In genomic region chr18:11393486-11393885, GRCh38 we compare ENCODE assay signal across 22 cellular contexts.
DNase-seq lines count a peak whose midpoint lies in the region; ATAC-seq, FAIRE-seq and TF ChIP-seq lines count a peak whose summit lies in the region.
"Had no signal": no experiment of that assay in that cellular context is flagged by ENCODE, and none has a peak within 500 bp of the region (broad histone marks: within the 10 kb centered on the region; RNA-seq: fewer than 3 reads in every experiment).

No MANE protein-coding gene starts in this region.

- H3K4me3 ChIP-seq in MG63 (no peak overlapping the region), mesendoderm (ENCODE audit: low read length) (no peak overlapping the region)
- H3K4me3 ChIP-seq: A549, adrenal gland, cardiac muscle cell, GM23248, sigmoid colon had no signal

- no peaks in the 10 kb centered on the region for H3K4me1 ChIP-seq in mesendoderm (ENCODE audit: control insufficient read depth, low read depth, low read length)
- H3K4me1 ChIP-seq: A549, adrenal gland, parathyroid adenoma, sigmoid colon had no signal

- H3K27ac ChIP-seq in mesendoderm (ENCODE audit: low read depth, low read length): peak overlapping the region; percentile 1
- H3K27ac ChIP-seq: A549, adrenal gland, cardiac muscle cell, GM23248, parathyroid adenoma, sigmoid colon had no signal

- no peak overlapping the region for H4K8ac ChIP-seq in mesendoderm (ENCODE audit: low read depth, low read length)

- peak overlapping the region; percentile 24 for H2BK120ac ChIP-seq in mesendoderm (ENCODE audit: low read depth, low read length)

- no peaks in the 10 kb centered on the region for H3K9me3 ChIP-seq in MG63
- H3K9me3 ChIP-seq: A549, adrenal gland, sigmoid colon had no signal

- H2AK5ac ChIP-seq in mesendoderm (ENCODE audit: low read length): no peak overlapping the region

- FAIRE-seq in D721Med (lab: Jason Lieb, UNC): no peak
- FAIRE-seq: A549, frontal cortex, HepG2, keratinocyte had no signal

- H3K27me3 ChIP-seq in MG63 (no peaks in the 10 kb centered on the region), mesendoderm (ENCODE audit: insufficient read depth, low read length, poor library complexity) (no peaks in the 10 kb centered on the region)
- H3K27me3 ChIP-seq: adrenal gland, cardiac muscle cell, sigmoid colon had no signal

- H3K18ac ChIP-seq in mesendoderm (ENCODE audit: low read length): peak overlapping the region; percentile 6

- no peaks in the 10 kb centered on the region for H3K79me1 ChIP-seq in mesendoderm (ENCODE audit: low read length)

- no peak overlapping the region for H3K4me2 ChIP-seq in mesendoderm (ENCODE audit: low read length)
- H3K4me2 ChIP-seq: A549 had no signal

- H3K79me2 ChIP-seq in mesendoderm (ENCODE audit: control insufficient read depth, insufficient read depth, low read length): no peaks in the 10 kb centered on the region
- H3K79me2 ChIP-seq: parathyroid adenoma had no signal

- H2BK15ac ChIP-seq in mesendoderm (replicated peaks; ENCODE audit: low read depth): no peak overlapping the region

- H3K4ac ChIP-seq in mesendoderm (ENCODE audit: low read depth, low read length): peak overlapping the region; percentile 2

- no peak overlapping the region for H2BK5ac ChIP-seq in mesendoderm (ENCODE audit: low read length)

- ATAC-seq in esophagus mucosa (peak; percentile 83), HG02623 (IDR thresholded peaks at IDR 0.05; ENCODE audit: unreplicated experiment) (no peak)
- ATAC-seq: A549, HepG2 had no signal

- H3K23ac ChIP-seq in mesendoderm (ENCODE audit: low read length): no peak overlapping the region

- WGBS in mesendoderm (ENCODE audit: extremely low coverage, insufficient coverage, low lambda C conversion rate): no CpG with 5 or more reads among the region's 4 CpGs

- DNase-seq in DMS 273 (lab: John Stamatoyannopoulos, UW; ENCODE audit: unreplicated experiment) (peak; percentile 65), MG63 (peak; percentile 13), mesendoderm (peak; percentile 72), SKM-1 (lab: John Stamatoyannopoulos, UW; ENCODE audit: unreplicated experiment) (no peak), D721Med (ENCODE audit: insufficient read length, low spot score) (no peak)
- DNase-seq in stimulated activated CD4-positive, alpha-beta T cell treated with anti-CD3 and anti-CD28 coated beads, Interleukin-1b, Interleukin-23, amount 100 ng/mL, for 48 hours: no peak
- DNase-seq: activated CD4-positive, alpha-beta memory T cell treated with anti-CD3 and anti-CD28 coated beads, Interleukin-2, amount 10 ng/mL, durations not matched to agents 7 days and 5 days; adrenal gland; dermis blood vessel endothelial cell; DND-41; GM23248; NCI-H2081; NCI-H510A treated with DMSO at 0.1 percent for 48 hours; sigmoid colon had no signal

- H3K9ac ChIP-seq in mesendoderm (ENCODE audit: low read length): no peak overlapping the region
- H3K9ac ChIP-seq: GM23248, parathyroid adenoma had no signal

- no peaks in the 10 kb centered on the region for H3K36me3 ChIP-seq in MG63
- no peaks in the 10 kb centered on the region for H3K36me3 ChIP-seq in mesendoderm (ENCODE audit: control insufficient read depth, insufficient read depth, low read length)
- H3K36me3 ChIP-seq: adrenal gland, cardiac muscle cell, sigmoid colon had no signal

- H4K5ac ChIP-seq in mesendoderm (ENCODE audit: low read length): no peak overlapping the region

- no peak for TF ChIP-seq CTCF in D721Med (IDR thresholded peaks at IDR 0.05; ENCODE audit: insufficient read depth, missing control alignments)

- H3K56ac ChIP-seq in mesendoderm (ENCODE audit: low read length): peak overlapping the region; percentile 19

Comparison
In these comparisons a context has a peak if more than half of its experiments do, and no peak if none do; other contexts are left out.
1. DNase-seq: peak in DMS 273 (single experiment), MG63 (single experiment) and mesendoderm (single experiment); none in SKM-1 (single experiment), D721Med (single experiment) and stimulated activated CD4-positive, alpha-beta T cell treated with anti-CD3 and anti-CD28 coated beads, Interleukin-1b, Interleukin-23, amount 100 ng/mL, for 48 hours (single experiment).